13 cellular contexts compared by ENCODE assay signal in genomic region chr17:38907930-38908675, GRCh38. TPM values are rescaled to one million over a fixed set of nuclear protein-coding genes. Genes with fewer than 3 reads are reported as not detected.
DNase-seq lines count a peak whose midpoint lies in the region; ATAC-seq, FAIRE-seq and TF ChIP-seq lines count a peak whose summit lies in the region.
"Had no signal": no experiment of that assay in that cellular context is flagged by ENCODE, and none has a peak within 500 bp of the region (broad histone marks: within the 10 kb centered on the region; RNA-seq: fewer than 3 reads in every experiment).

No MANE protein-coding gene starts in this region.

- no peak for ATAC-seq in activated naive CD8-positive, alpha-beta T cell treated with anti-CD3 and anti-CD28 coated beads, Interleukin-2, amount 50 U/mL, for 24 hours
- peak; percentile 15 for ATAC-seq in stimulated activated naive CD8-positive, alpha-beta T cell treated with anti-CD3 and anti-CD28 coated beads, Interleukin-15, amount 100 ng/mL, for 72 hours
- ATAC-seq in GM19351 (IDR thresholded peaks at IDR 0.05; ENCODE audit: unreplicated experiment) = no peak
- no peak for ATAC-seq in HG03439 (IDR thresholded peaks at IDR 0.05; ENCODE audit: unreplicated experiment)
- ATAC-seq in GM21360 (IDR thresholded peaks at IDR 0.05; ENCODE audit: unreplicated experiment) = no peak
- ATAC-seq: K562 had no signal

- no peak for TF ChIP-seq CTCF in kidney (IDR thresholded peaks at IDR 0.05; ENCODE audit: borderline replicate concordance, extremely low read depth, insufficient read depth)

- H3K4me3 Mint-ChIP-seq in activated naive CD8-positive, alpha-beta T cell treated with anti-CD3 and anti-CD28 coated beads, Interleukin-2, amount 50 U/mL, for 24 hours = no peak overlapping the region
- H3K4me3 Mint-ChIP-seq in stimulated activated naive CD8-positive, alpha-beta T cell treated with anti-CD3 and anti-CD28 coated beads, Interleukin-15, amount 100 ng/mL, for 72 hours = no peak overlapping the region
- H3K4me3 Mint-ChIP-seq: brain had no signal

- H3K27ac Mint-ChIP-seq in activated naive CD8-positive, alpha-beta T cell treated with anti-CD3 and anti-CD28 coated beads, Interleukin-2, amount 50 U/mL, for 24 hours = peak overlapping the region; percentile 65
- peak overlapping the region; percentile 15 to 55 for H3K27ac Mint-ChIP-seq in stimulated activated naive CD8-positive, alpha-beta T cell treated with anti-CD3 and anti-CD28 coated beads, Interleukin-15, amount 100 ng/mL, for 72 hours

- H3K36me3 ChIP-seq in H7 (replicated peaks; ENCODE audit: control insufficient read depth, insufficient read depth, low read length) (peaks cover 12% of the 10 kb centered on the region), kidney (ENCODE audit: control insufficient read depth in 1 of 2, insufficient read depth in 2 of 2, low read length in 2 of 2) (peaks cover 4 to 13% of the 10 kb centered on the region in 2 donors)

- peak overlapping the region in 1 of 2 donors; percentile 26 for H3K9ac ChIP-seq in kidney (ENCODE audit: low read length in 2 of 2)

- H3K4me1 Mint-ChIP-seq in activated naive CD8-positive, alpha-beta T cell treated with anti-CD3 and anti-CD28 coated beads, Interleukin-2, amount 50 U/mL, for 24 hours = peaks cover 41% of the 10 kb centered on the region
- peaks cover 62% of the 10 kb centered on the region for H3K4me1 Mint-ChIP-seq in stimulated activated naive CD8-positive, alpha-beta T cell treated with anti-CD3 and anti-CD28 coated beads, Interleukin-15, amount 100 ng/mL, for 72 hours
- H3K4me1 Mint-ChIP-seq: brain had no signal

- H3K4me3 ChIP-seq in H7 (ENCODE audit: insufficient read depth, low read depth, low read length) = no peak overlapping the region
- no peak overlapping the region for H3K4me3 ChIP-seq in kidney (ENCODE audit: low read length in 2 of 2)
- H3K4me3 ChIP-seq: K562, SK-N-MC had no signal

- intact Hi-C loops in kidney (cut with DNase I) = no loop called here

- DNase-seq in H7 (peak; percentile 59), kidney (no peak)
- no peak for DNase-seq in activated naive CD8-positive, alpha-beta T cell treated with anti-CD3 and anti-CD28 coated beads, Interleukin-2, amount 50 U/mL, for 24 hours
- no peak for DNase-seq in stimulated activated naive CD8-positive, alpha-beta T cell treated with anti-CD3 and anti-CD28 coated beads, Interleukin-15, amount 100 ng/mL, for 72 hours
- DNase-seq: DND-41, foreskin fibroblast had no signal

- FAIRE-seq in kidney (lab: Jason Lieb, UNC) = no peak
- FAIRE-seq: K562 had no signal

- H3K27me3 ChIP-seq in H7 (ENCODE audit: control insufficient read depth, insufficient read depth, low read length) = no peaks in the 10 kb centered on the region

- peaks cover 23% of the 10 kb centered on the region for H3K36me3 Mint-ChIP-seq in activated naive CD8-positive, alpha-beta T cell treated with anti-CD3 and anti-CD28 coated beads, Interleukin-2, amount 50 U/mL, for 24 hours (ENCODE audit: low read depth)

- H3K9me3 ChIP-seq in kidney (ENCODE audit: control insufficient read depth in 1 of 2, low read length in 2 of 2) = no peaks in the 10 kb centered on the region

- no peaks in the 10 kb centered on the region for H3K9me3 Mint-ChIP-seq in activated naive CD8-positive, alpha-beta T cell treated with anti-CD3 and anti-CD28 coated beads, Interleukin-2, amount 50 U/mL, for 24 hours
- no peaks in the 10 kb centered on the region for H3K9me3 Mint-ChIP-seq in stimulated activated naive CD8-positive, alpha-beta T cell treated with anti-CD3 and anti-CD28 coated beads, Interleukin-15, amount 100 ng/mL, for 72 hours
- H3K9me3 Mint-ChIP-seq: brain had no signal

- H3K27me3 Mint-ChIP-seq in activated naive CD8-positive, alpha-beta T cell treated with anti-CD3 and anti-CD28 coated beads, Interleukin-2, amount 50 U/mL, for 24 hours = no peaks in the 10 kb centered on the region
- no peaks in the 10 kb centered on the region for H3K27me3 Mint-ChIP-seq in stimulated activated naive CD8-positive, alpha-beta T cell treated with anti-CD3 and anti-CD28 coated beads, Interleukin-15, amount 100 ng/mL, for 72 hours
- H3K27me3 Mint-ChIP-seq: brain had no signal

- H3K4me1 ChIP-seq in kidney (ENCODE audit: control insufficient read depth in 1 of 2, insufficient read depth in 1 of 2, low read depth in 1 of 2, low read length in 2 of 2) = peaks cover 23% of the 10 kb centered on the region in 2 donors

- H3K27ac ChIP-seq in kidney (ENCODE audit: low read depth in 2 of 2, low read length in 2 of 2) = peak overlapping the region; percentile 63 to 68
- H3K27ac ChIP-seq: SK-N-MC had no signal

RNA-seq across cellular contexts. Expression of gene LASP1, which starts 38.2 kb away (rescaled TPM):
- total RNA-seq in H7 (2014; rRNA removed; shearing (Covaris generic)) = 122 and 149 TPM in 2 replicates
- total RNA-seq in kidney = 138 TPM
- polyA plus RNA-seq in kidney (ENCODE audit: insufficient read depth, low read depth, low replicate concordance) = 62.5 TPM

RNA-seq across cellular contexts. Expression of gene RPL23, which starts 54.6 kb away (rescaled TPM):
- 1,201 and 1,441 TPM in 2 replicates for total RNA-seq in H7 (2014; rRNA removed; shearing (Covaris generic))
- 1,183 TPM for total RNA-seq in kidney
- polyA plus RNA-seq in kidney (ENCODE audit: insufficient read depth, low read depth, low replicate concordance) = 2,399 TPM

RNA-seq across cellular contexts. Expression of gene FBXO47, which starts 59.1 kb away (rescaled TPM):
- not detected in 2 replicates for total RNA-seq in H7 (2014; rRNA removed; shearing (Covaris generic))
- not detected for total RNA-seq in kidney
- not detected for polyA plus RNA-seq in kidney (ENCODE audit: insufficient read depth, low read depth, low replicate concordance)
- total RNA-seq: K562, temporal lobe had no signal
- polyA plus RNA-seq: K562 had no signal
